ENCODE assay signal across 29 cellular contexts in genomic region chr19:5074830-5075394, GRCh38.
A peak's percentile ranks its signal among the peaks of the same experiment; 100 is the strongest.
DNase-seq lines count a peak whose midpoint lies in the region; ATAC-seq, FAIRE-seq and TF ChIP-seq lines count a peak whose summit lies in the region.
"Had no signal": no experiment of that assay in that cellular context is flagged by ENCODE, and none has a peak within 500 bp of the region (broad histone marks: within the 10 kb centered on the region; RNA-seq: fewer than 3 reads in every experiment).

No MANE protein-coding gene starts in this region.

- H3K23ac ChIP-seq in H1 (ENCODE audit: insufficient read length): no peak overlapping the region
- no peak overlapping the region for H3K23ac ChIP-seq in neuronal stem cell (ENCODE audit: low read depth, low read length, poor library complexity)

- H3K79me2 ChIP-seq in Loucy (ENCODE audit: insufficient read depth, low read length) (no peaks in the 10 kb centered on the region), H1 (ENCODE audit: control insufficient read depth in 1 of 2, insufficient read depth in 2 of 2, low read length in 2 of 2) (no peaks in the 10 kb centered on the region)

- no peaks in the 10 kb centered on the region for H3K27me3 ChIP-seq in Loucy (ENCODE audit: insufficient read depth, low read length, poor library complexity, severe bottlenecking)
- no peaks in the 10 kb centered on the region for H3K27me3 ChIP-seq in H1 (replicated peaks in 1 of 4; ENCODE audit: control insufficient read depth in 3 of 4, extremely low read depth in 1 of 4, insufficient read depth in 3 of 4, low read length in 3 of 4)
- no peaks in the 10 kb centered on the region for H3K27me3 ChIP-seq in neuronal stem cell (ENCODE audit: control insufficient read depth in 3 of 3, insufficient read depth in 3 of 3, low read depth in 1 of 3, low read length in 3 of 3)
- H3K27me3 ChIP-seq: esophagus squamous epithelium, gastroesophageal sphincter, transverse colon had no signal

- H3K27ac ChIP-seq in H1 (ENCODE audit: low read depth, low read length) (peak overlapping the region; percentile 51; the same call in 1 of the 2 replicates), neuronal stem cell (replicated peaks; ENCODE audit: low read length) (no peak overlapping the region)
- H3K27ac ChIP-seq: esophagus squamous epithelium, gastroesophageal sphincter, KMS-11, transverse colon, WERI-Rb-1 had no signal

- WGBS in H1 (ENCODE audit: extremely low coverage in 1 of 2, insufficient coverage in 1 of 2, insufficient read length in 1 of 2, insufficient replicate concordance in 2 of 2, low coverage in 1 of 2, low lambda C conversion rate in 2 of 2, missing lambda C conversion rate in 1 of 2), 2 experiments: 89% methylated on average over 26 of the region's 27 CpGs; no CpG with 5 or more reads in 1 of the 2 experiments
- WGBS in neuronal stem cell (ENCODE audit: extremely low coverage in 2 of 2, insufficient read length in 2 of 2, insufficient replicate concordance in 1 of 2), 2 donors: no CpG with 5 or more reads among the region's 27 CpGs

- CTCF ChIA-PET in activated CD8-positive, alpha-beta memory T cell treated with anti-CD3 and anti-CD28 coated beads, Interleukin-2, amount 10 ng/mL, durations not matched to agents 7 days and 5 days (lab: Charles Lee): interaction anchor here (1.4 to 1.8 kb wide), 2 partner anchors 12 kb away, joined by 3 to 4 read pairs; no protein-coding TSS in a partner anchor
- CTCF ChIA-PET in H1 (lab: Charles Lee; ENCODE audit: partially characterized antibody): interaction anchor here (0.6 to 7.2 kb wide), 14 partner anchors 11 to 152 kb away, joined by 3 to 62 read pairs (median 4); no protein-coding TSS in a partner anchor

- no peaks in the 10 kb centered on the region for H3K27me3 Mint-ChIP-seq in activated CD8-positive, alpha-beta memory T cell treated with anti-CD3 and anti-CD28 coated beads, Interleukin-2, amount 10 ng/mL, durations not matched to agents 7 days and 5 days
- H3K27me3 Mint-ChIP-seq: activated CD4-positive, alpha-beta T cell treated with anti-CD3 and anti-CD28 coated beads, Interleukin-2, amount 10 ng/mL, durations not matched to agents 7 days and 5 days; activated naive CD4-positive, alpha-beta T cell treated with anti-CD3 and anti-CD28 coated beads, Interleukin-2, amount 50 U/mL, for 24 hours; dendritic cell treated with granulocyte-macrophage colony-stimulating factor and Interleukin-4, amounts not matched to agents 40 ng/mL and 50 ng/mL, for 4 days had no signal

- no peak overlapping the region for H2BK20ac ChIP-seq in H1 (ENCODE audit: low read length)

- peaks cover 76% of the 10 kb centered on the region; the same call in 1 of the 2 replicates for H3K36me3 ChIP-seq in Loucy (ENCODE audit: insufficient read depth, low read length)
- peaks cover 2 to 5% (median 3%) of the 10 kb centered on the region in 4 experiments; a peak in 5 of 8 replicates for H3K36me3 ChIP-seq in H1 (ENCODE audit: control insufficient read depth in 2 of 4, insufficient read depth in 4 of 4, low read length in 3 of 4)
- H3K36me3 ChIP-seq in neuronal stem cell (replicated peaks in 1 of 2; ENCODE audit: control insufficient read depth in 2 of 2, insufficient read depth in 2 of 2, low read length in 2 of 2): peaks cover 17 to 66% of the 10 kb centered on the region in 2 donors

- H4K5ac ChIP-seq in H1 (ENCODE audit: insufficient read length, low read depth, low read length): peak overlapping the region; percentile 4

- no peaks in the 10 kb centered on the region for H3K9me3 Mint-ChIP-seq in activated CD8-positive, alpha-beta memory T cell treated with anti-CD3 and anti-CD28 coated beads, Interleukin-2, amount 10 ng/mL, durations not matched to agents 7 days and 5 days (ENCODE audit: low read depth)
- H3K9me3 Mint-ChIP-seq: activated CD4-positive, alpha-beta T cell treated with anti-CD3 and anti-CD28 coated beads, Interleukin-2, amount 10 ng/mL, durations not matched to agents 7 days and 5 days; activated naive CD4-positive, alpha-beta T cell treated with anti-CD3 and anti-CD28 coated beads, Interleukin-2, amount 50 U/mL, for 24 hours; activated T-helper 2 cell treated with anti-CD3 and anti-CD28 coated beads, Interferon-gamma antibody, Interleukin-2, Interleukin-4, amounts not matched to agents 10 μg/mL and 5 μg/mL and 100 μg/mL, durations not matched to agents 14 hours and 24 hours and 36 hours; dendritic cell treated with granulocyte-macrophage colony-stimulating factor and Interleukin-4, amounts not matched to agents 40 ng/mL and 50 ng/mL, for 4 days had no signal

- TF ChIP-seq RAD21 in H1 (IDR thresholded peaks at IDR 0.05 in 1 of 2, conservative IDR thresholded peaks at IDR 0.05 in 1 of 2; ENCODE audit: low read depth in 2 of 2, low read length in 2 of 2): no peak

- H2AK5ac ChIP-seq in H1 (ENCODE audit: low read depth, low read length) (no peak overlapping the region), neuronal stem cell (ENCODE audit: low read depth, low read length) (peak overlapping the region; percentile 28)

- H3K4me2 ChIP-seq in Loucy (ENCODE audit: low read depth, low read length, poor library complexity, severe bottlenecking) (peak overlapping the region; percentile 51), H1 (ENCODE audit: insufficient read depth in 1 of 2, low read depth in 2 of 2, low read length in 2 of 2) (no peak overlapping the region), neuronal stem cell (ENCODE audit: insufficient read depth, low read length, poor library complexity, severe bottlenecking) (no peak overlapping the region)
- H3K4me2 ChIP-seq: KMS-11 had no signal

- H3K9me3 ChIP-seq in Loucy (ENCODE audit: insufficient read depth, low read depth, low read length): no peaks in the 10 kb centered on the region
- no peaks in the 10 kb centered on the region for H3K9me3 ChIP-seq in H1 (ENCODE audit: insufficient read depth in 2 of 2, low read depth in 1 of 2, low read length in 1 of 2)
- no peaks in the 10 kb centered on the region for H3K9me3 ChIP-seq in neuronal stem cell (replicated peaks in 1 of 2; ENCODE audit: control insufficient read depth in 2 of 2, insufficient read depth in 1 of 2, low read depth in 1 of 2, low read length in 2 of 2)
- H3K9me3 ChIP-seq: esophagus squamous epithelium, gastroesophageal sphincter, transverse colon had no signal

- no peak for DNase-seq in activated CD8-positive, alpha-beta memory T cell treated with anti-CD3 and anti-CD28 coated beads, Interleukin-2, amount 10 ng/mL, durations not matched to agents 7 days and 5 days
- no peak for DNase-seq in activated CD8-positive, alpha-beta memory T cell treated with anti-CD3 and anti-CD28 coated beads, Interleukin-2, amount 50 U/mL, for 4 hours
- DNase-seq in H1 (ENCODE audit: low read depth in 1 of 2, low spot score in 2 of 2) (no peak), neuronal stem cell (ENCODE audit: low spot score) (no peak), GM19238 (ENCODE audit: insufficient read length, low spot score) (no peak), HT-29 (ENCODE audit: low spot score) (no peak)
- DNase-seq: activated CD4-positive, alpha-beta T cell treated with anti-CD3 and anti-CD28 coated beads, Interleukin-2, amount 10 ng/mL, durations not matched to agents 7 days and 5 days; aorta; esophagus squamous epithelium; hippocampal formation; NCI-H187; NCI-H2171; NCI-H510A treated with DMSO at 0.1 percent for 48 hours; SHP77; small intestine; SW 1271; T-helper 9 cell; transverse colon; WERI-Rb-1 had no signal

- POLR2A ChIA-PET in H1 (lab: Charles Lee; ENCODE audit: partially characterized antibody): interaction anchor here (0.7 kb wide), 1 partner anchor 9 kb away, joined by 5 read pairs; no protein-coding TSS in a partner anchor

- H3K36me3 Mint-ChIP-seq in activated CD8-positive, alpha-beta memory T cell treated with anti-CD3 and anti-CD28 coated beads, Interleukin-2, amount 10 ng/mL, durations not matched to agents 7 days and 5 days: no peaks in the 10 kb centered on the region

- H2BK15ac ChIP-seq in H1 (ENCODE audit: low read length) (no peak overlapping the region), neuronal stem cell (ENCODE audit: low read length) (no peak overlapping the region)

- H3K18ac ChIP-seq in H1 (ENCODE audit: extremely low read depth, low read length) (no peak overlapping the region), neuronal stem cell (ENCODE audit: low read length) (peak overlapping the region; percentile 71)

- TF ChIP-seq EP300 in H1 (IDR thresholded peaks at IDR 0.05; ENCODE audit: borderline replicate concordance in 1 of 2, low read depth in 2 of 2, low read length in 2 of 2): no peak

- no peaks in the 10 kb centered on the region for H3K9me2 ChIP-seq in Loucy (replicated peaks; ENCODE audit: low read depth, low read length)

- no peak overlapping the region for H2AFZ ChIP-seq in Loucy (ENCODE audit: low read length)
- no peak overlapping the region for H2AFZ ChIP-seq in H1 (ENCODE audit: low read length)
- no peak overlapping the region for H2AFZ ChIP-seq in neuronal stem cell (ENCODE audit: low read length)

- H3K79me1 ChIP-seq in H1 (ENCODE audit: low read depth, low read length): no peaks in the 10 kb centered on the region
- H3K79me1 ChIP-seq in neuronal stem cell (ENCODE audit: low read depth, low read length): peaks cover 10% of the 10 kb centered on the region

- H3K14ac ChIP-seq in H1 (ENCODE audit: insufficient read length): no peak overlapping the region
- peak overlapping the region; percentile 82 for H3K14ac ChIP-seq in neuronal stem cell (ENCODE audit: low read length)

- H3F3A ChIP-seq in Loucy (ENCODE audit: low read depth): no peaks in the 10 kb centered on the region

- H3K23me2 ChIP-seq in H1 (ENCODE audit: low read depth, low read length): no peaks in the 10 kb centered on the region

- H3K4ac ChIP-seq in H1 (replicated peaks; ENCODE audit: insufficient read length, low read depth, low read length) (no peak overlapping the region), neuronal stem cell (ENCODE audit: low read length) (peak overlapping the region; percentile 11)

- ATAC-seq in activated CD8-positive, alpha-beta memory T cell treated with anti-CD3 and anti-CD28 coated beads, Interleukin-2, amount 10 ng/mL, durations not matched to agents 7 days and 5 days: no peak
- ATAC-seq in GM18502 (IDR thresholded peaks at IDR 0.05; ENCODE audit: poor library complexity, unreplicated experiment): no peak
- ATAC-seq: gastroesophageal sphincter, Panc1 had no signal

- H3K4me3 ChIP-seq in Loucy (ENCODE audit: low read length, poor library complexity, severe bottlenecking): no peak overlapping the region
- H3K4me3 ChIP-seq in H1 (ENCODE audit: extremely low read depth in 1 of 4, insufficient read depth in 2 of 4, low read depth in 3 of 4, low read length in 4 of 4): no peak overlapping the region
- H3K4me3 ChIP-seq in neuronal stem cell (ENCODE audit: low read length in 2 of 2): no peak overlapping the region
- H3K4me3 ChIP-seq: esophagus squamous epithelium, gastroesophageal sphincter, transverse colon had no signal

- H3K4me3 Mint-ChIP-seq in activated CD8-positive, alpha-beta memory T cell treated with anti-CD3 and anti-CD28 coated beads, Interleukin-2, amount 10 ng/mL, durations not matched to agents 7 days and 5 days: no peak overlapping the region
- H3K4me3 Mint-ChIP-seq: activated CD4-positive, alpha-beta T cell treated with anti-CD3 and anti-CD28 coated beads, Interleukin-2, amount 10 ng/mL, durations not matched to agents 7 days and 5 days; activated naive CD4-positive, alpha-beta T cell treated with anti-CD3 and anti-CD28 coated beads, Interleukin-2, amount 50 U/mL, for 24 hours; dendritic cell treated with granulocyte-macrophage colony-stimulating factor and Interleukin-4, amounts not matched to agents 40 ng/mL and 50 ng/mL, for 4 days had no signal

- H4K8ac ChIP-seq in H1 (ENCODE audit: extremely low read depth, insufficient read depth, low read length) (peak overlapping the region; percentile 64; the same call in 1 of the 2 replicates), neuronal stem cell (ENCODE audit: low read depth, low read length) (no peak overlapping the region)

- H2BK5ac ChIP-seq in H1 (ENCODE audit: low read depth, low read length) (no peak overlapping the region), neuronal stem cell (ENCODE audit: low read length) (peak overlapping the region; percentile 66)

- no peak for TF ChIP-seq POLR2A in H1 (IDR thresholded peaks at IDR 0.05; ENCODE audit: control extremely low read depth in 1 of 2, low read depth in 2 of 2, low read length in 2 of 2)

- H3K27ac Mint-ChIP-seq in activated CD8-positive, alpha-beta memory T cell treated with anti-CD3 and anti-CD28 coated beads, Interleukin-2, amount 10 ng/mL, durations not matched to agents 7 days and 5 days: peak overlapping the region; percentile 7
- H3K27ac Mint-ChIP-seq: activated CD4-positive, alpha-beta T cell treated with anti-CD3 and anti-CD28 coated beads, Interleukin-2, amount 10 ng/mL, durations not matched to agents 7 days and 5 days; activated naive CD4-positive, alpha-beta T cell treated with anti-CD3 and anti-CD28 coated beads, Interleukin-2, amount 50 U/mL, for 24 hours; activated T-helper 2 cell treated with anti-CD3 and anti-CD28 coated beads, Interferon-gamma antibody, Interleukin-2, Interleukin-4, amounts not matched to agents 10 μg/mL and 5 μg/mL and 100 μg/mL, durations not matched to agents 14 hours and 24 hours and 36 hours; dendritic cell treated with granulocyte-macrophage colony-stimulating factor and Interleukin-4, amounts not matched to agents 40 ng/mL and 50 ng/mL, for 4 days had no signal

- H4K91ac ChIP-seq in H1 (replicated peaks; ENCODE audit: insufficient read length, low read length) (peak overlapping the region; percentile 10), neuronal stem cell (ENCODE audit: low read depth, low read length, poor library complexity) (no peak overlapping the region)

- TF ChIP-seq CTCF in Loucy (conservative IDR thresholded peaks at IDR 0.05; ENCODE audit: low read length) (no peak), H1 (IDR thresholded peaks at IDR 0.05; ENCODE audit: control extremely low read depth in 1 of 3, insufficient read depth in 1 of 3, low read depth in 1 of 3, low read length in 3 of 3) (no peak)

- no peak for FAIRE-seq in H1 (lab: Jason Lieb, UNC)
- FAIRE-seq: endometrium, H54, small intestine had no signal

- H2BK12ac ChIP-seq in H1 (ENCODE audit: low read depth, low read length) (no peak overlapping the region), neuronal stem cell (ENCODE audit: low read length) (peak overlapping the region; percentile 22)

- H3K9ac ChIP-seq in Loucy (ENCODE audit: low read depth, low read length, poor library complexity, severe bottlenecking) (peak overlapping the region; percentile 48), H1 (replicated peaks in 1 of 4; ENCODE audit: extremely low read depth in 1 of 4, low read depth in 3 of 4, low read length in 3 of 4) (0 out of 7 replicates have a peak overlapping the region, but pooled peaks of 1 of the 4 experiments have one; percentile 15), neuronal stem cell (ENCODE audit: low read depth, low read length, poor library complexity) (no peak overlapping the region)
- H3K9ac ChIP-seq: KMS-11 had no signal

- H4K20me1 ChIP-seq in Loucy (ENCODE audit: insufficient read depth, low read length, poor library complexity, severe bottlenecking) (no peaks in the 10 kb centered on the region), H1 (replicated peaks in 1 of 2; ENCODE audit: control insufficient read depth in 1 of 2, insufficient read depth in 2 of 2, low read length in 2 of 2) (peaks cover 2 to 9% of the 10 kb centered on the region in 2 experiments)

- H2BK120ac ChIP-seq in H1 (replicated peaks; ENCODE audit: low read depth, low read length) (no peak overlapping the region), neuronal stem cell (ENCODE audit: low read depth, low read length) (no peak overlapping the region)

- H3K4me1 Mint-ChIP-seq in activated CD8-positive, alpha-beta memory T cell treated with anti-CD3 and anti-CD28 coated beads, Interleukin-2, amount 10 ng/mL, durations not matched to agents 7 days and 5 days: peaks cover 42% of the 10 kb centered on the region

- H3K56ac ChIP-seq in H1 (replicated peaks; ENCODE audit: insufficient read length, low read depth, low read length): no peak overlapping the region

- H3K4me1 ChIP-seq in Loucy (ENCODE audit: insufficient read depth, low read length, poor library complexity, severe bottlenecking): peaks cover 13% of the 10 kb centered on the region
- peaks cover 7 to 19% (median 13%) of the 10 kb centered on the region in 4 experiments; a peak in 6 of 7 replicates for H3K4me1 ChIP-seq in H1 (replicated peaks in 1 of 4; ENCODE audit: control insufficient read depth in 3 of 4, insufficient read depth in 4 of 4, low read length in 3 of 4)
- no peaks in the 10 kb centered on the region for H3K4me1 ChIP-seq in neuronal stem cell (ENCODE audit: control insufficient read depth in 2 of 2, insufficient read depth in 1 of 2, low read depth in 1 of 2, low read length in 2 of 2)
- H3K4me1 ChIP-seq: esophagus squamous epithelium, transverse colon had no signal
